In genomic region chrX:75603833-75604232, GRCh38 we compare ENCODE assay signal across 1 cellular context.
TF ChIP-seq lines count a peak whose summit lies in the region.

No MANE protein-coding gene starts in this region.

TF ChIP-seq in GM23338, 12 proteins besides CTCF, POLR2A, EP300 and RAD21 (continued from another document):
- TF ChIP-seq ETS1 (IDR thresholded peaks at IDR 0.05) (no peak), NANOG (IDR thresholded peaks at IDR 0.05; ENCODE audit: borderline replicate concordance) (no peak), JUNB (IDR thresholded peaks at IDR 0.05; ENCODE audit: unreplicated experiment) (no peak), REST (IDR thresholded peaks at IDR 0.05; ENCODE audit: unreplicated experiment) (no peak), CREB1 (CRISPR knock-in tag; IDR thresholded peaks at IDR 0.05; ENCODE audit: low read depth) (no peak), EZH2phosphoT487 (IDR thresholded peaks at IDR 0.05; ENCODE audit: unreplicated experiment) (no peak), ZNF114 (CRISPR knock-in tag; IDR thresholded peaks at IDR 0.05) (no peak), POLR2AphosphoS5 (IDR thresholded peaks at IDR 0.05; ENCODE audit: low read depth) (no peak), ZNF331 (CRISPR knock-in tag; IDR thresholded peaks at IDR 0.05; ENCODE audit: low read depth) (no peak), EZH2 (IDR thresholded peaks at IDR 0.05; ENCODE audit: low read depth, unreplicated experiment) (no peak)
